18 cellular contexts compared by ENCODE assay signal in genomic region chr6:122620902-122621301, GRCh38. TPM values are rescaled to one million over a fixed set of nuclear protein-coding genes. Genes with fewer than 3 reads are reported as not detected.
A peak's percentile ranks its signal among the peaks of the same experiment; 100 is the strongest.
DNase-seq lines count a peak whose midpoint lies in the region; ATAC-seq and TF ChIP-seq lines count a peak whose summit lies in the region.
"Had no signal": no experiment of that assay in that cellular context is flagged by ENCODE, and none has a peak within 500 bp of the region (broad histone marks: within the 10 kb centered on the region; RNA-seq: fewer than 3 reads in every experiment).

No MANE protein-coding gene starts in this region.

- H3K4me3 Mint-ChIP-seq in GM23338: no peak overlapping the region
- H3K4me3 Mint-ChIP-seq: activated T-helper 1 cell treated with anti-CD3 and anti-CD28 coated beads, Interleukin-12 subunit alpha, Interleukin-12 subunit beta, Interleukin-2, Interleukin-4 antibody, amounts not matched to agents 30 ng/mL and 10 ng/mL and 1 ng/mL, durations not matched to agents 14 hours and 24 hours and 36 hours; H9 had no signal

- no peak for TF ChIP-seq POLR2A in testis (IDR thresholded peaks at IDR 0.05)

- H3K9me2 ChIP-seq in GM23338 (ENCODE audit: insufficient read depth): no peaks in the 10 kb centered on the region

- H3K9me3 ChIP-seq in WERI-Rb-1 (ENCODE audit: severe bottlenecking) (no peaks in the 10 kb centered on the region), testis (no peaks in the 10 kb centered on the region)
- H3K9me3 ChIP-seq: MG63, neutrophil, sigmoid colon had no signal

- no peak overlapping the region for H2AFZ ChIP-seq in GM23338

- peaks cover 10% of the 10 kb centered on the region; the same call in 1 of the 2 replicates for H4K20me1 ChIP-seq in GM23338 (replicated peaks; ENCODE audit: insufficient read depth)

- H3K79me2 ChIP-seq in GM23338 (replicated peaks; ENCODE audit: insufficient read depth): no peaks in the 10 kb centered on the region; the same call in 1 of the 2 replicates

- H3K4me3 ChIP-seq in GM23338 (no peak overlapping the region), WERI-Rb-1 (ENCODE audit: low read depth, low read length) (no peak overlapping the region), testis (no peak overlapping the region)
- H3K4me3 ChIP-seq: MG63, sigmoid colon had no signal

- no peaks in the 10 kb centered on the region for H3K4me1 ChIP-seq in GM23338 (ENCODE audit: insufficient read depth)
- no peaks in the 10 kb centered on the region for H3K4me1 ChIP-seq in testis
- H3K4me1 ChIP-seq: sigmoid colon had no signal

- no peak for TF ChIP-seq CTCF in GM23338 (conservative IDR thresholded peaks at IDR 0.05; ENCODE audit: low read depth in 2 of 2)
- TF ChIP-seq CTCF in WERI-Rb-1 (IDR thresholded peaks at IDR 0.05; ENCODE audit: low read depth, low read length): no peak
- no peak for TF ChIP-seq CTCF in testis (IDR thresholded peaks at IDR 0.05)

- H3K27me3 Mint-ChIP-seq in GM23338 (ENCODE audit: insufficient read depth, low read depth, poor library complexity): no peaks in the 10 kb centered on the region

- 61 to 66% methylated on average over 3 of the region's 3 CpGs for WGBS in testis, 2 donors

- intact Hi-C loops in left colon (cut with DNase I, micrococcal nuclease): no loop called here
- intact Hi-C loops in testis (cut with DNase I; ENCODE audit: low total_unique reads): no loop called here

- H3K36me3 ChIP-seq in GM23338 (ENCODE audit: insufficient read depth) (no peaks in the 10 kb centered on the region), WERI-Rb-1 (peaks cover 4% of the 10 kb centered on the region), testis (ENCODE audit: low read depth, missing control alignments) (no peaks in the 10 kb centered on the region)
- H3K36me3 ChIP-seq: MG63, neutrophil, sigmoid colon had no signal

- H3K4me1 Mint-ChIP-seq in GM23338: peaks cover 14% of the 10 kb centered on the region

- H3K4me2 ChIP-seq in GM23338: no peak overlapping the region

- no peak overlapping the region for H3K27ac ChIP-seq in GM23338 (ENCODE audit: low read depth)
- H3K27ac ChIP-seq in WERI-Rb-1: peak overlapping the region; percentile 66
- no peak overlapping the region for H3K27ac ChIP-seq in testis
- H3K27ac ChIP-seq: neutrophil, sigmoid colon had no signal

- ATAC-seq in GM23338 (no peak), left colon (peak; percentile 52), GM18519 (IDR thresholded peaks at IDR 0.05; ENCODE audit: low FRiP score, unreplicated experiment) (no peak)

- H3K27me3 ChIP-seq in GM23338 (ENCODE audit: insufficient read depth) (no peaks in the 10 kb centered on the region), WERI-Rb-1 (ENCODE audit: insufficient read depth, low read depth, severe bottlenecking) (no peaks in the 10 kb centered on the region), testis (no peaks in the 10 kb centered on the region)
- H3K27me3 ChIP-seq: MG63, sigmoid colon had no signal

- H3K27ac Mint-ChIP-seq in GM23338: peak overlapping the region; percentile 31
- H3K27ac Mint-ChIP-seq: activated T-helper 1 cell treated with anti-CD3 and anti-CD28 coated beads, Interleukin-12 subunit alpha, Interleukin-12 subunit beta, Interleukin-2, Interleukin-4 antibody, amounts not matched to agents 30 ng/mL and 10 ng/mL and 1 ng/mL, durations not matched to agents 14 hours and 24 hours and 36 hours; H9 had no signal

- H3K36me3 Mint-ChIP-seq in GM23338 (ENCODE audit: low read depth): peaks cover 7% of the 10 kb centered on the region

- no peaks in the 10 kb centered on the region for H3F3A ChIP-seq in GM23338 (replicated peaks; ENCODE audit: low read depth)

- H3K9me3 Mint-ChIP-seq in GM23338: no peaks in the 10 kb centered on the region
- H3K9me3 Mint-ChIP-seq: activated T-helper 1 cell treated with anti-CD3 and anti-CD28 coated beads, Interleukin-12 subunit alpha, Interleukin-12 subunit beta, Interleukin-2, Interleukin-4 antibody, amounts not matched to agents 30 ng/mL and 10 ng/mL and 1 ng/mL, durations not matched to agents 14 hours and 24 hours and 36 hours; H9 had no signal

- no peak for DNase-seq in GM23338 (ENCODE audit: low spot score)
- peak; percentile 95 for DNase-seq in NCI-H146 treated with DMSO at 0.1 percent for 48 hours (lab: John Stamatoyannopoulos, UW; ENCODE audit: unreplicated experiment)
- no peak for DNase-seq in WERI-Rb-1
- no peak for DNase-seq in left colon
- DNase-seq in NCI-H187 (lab: John Stamatoyannopoulos, UW): no peak
- DNase-seq in testis: no peak
- DNase-seq: activated CD4-positive, alpha-beta T cell treated with anti-CD3 and anti-CD28 coated beads, Interleukin-2, amount 50 U/mL, for 1 hour; amniotic stem cell; dermis blood vessel endothelial cell; H9; mesendoderm; MG63; Right ventricle myocardium superior; sigmoid colon; T1000 had no signal

TF ChIP-seq in GM23338, 12 proteins besides CTCF, POLR2A, EP300 and RAD21 (continues in another document):
- TF ChIP-seq REST (IDR thresholded peaks at IDR 0.05; ENCODE audit: unreplicated experiment) (no peak), ZNF114 (CRISPR knock-in tag; IDR thresholded peaks at IDR 0.05) (no peak), NANOG (IDR thresholded peaks at IDR 0.05; ENCODE audit: borderline replicate concordance) (no peak), CREB1 (CRISPR knock-in tag; IDR thresholded peaks at IDR 0.05; ENCODE audit: low read depth) (no peak), JUNB (IDR thresholded peaks at IDR 0.05; ENCODE audit: unreplicated experiment) (no peak), EZH2 (IDR thresholded peaks at IDR 0.05; ENCODE audit: low read depth, unreplicated experiment) (no peak), EZH2phosphoT487 (IDR thresholded peaks at IDR 0.05; ENCODE audit: unreplicated experiment) (no peak), POLR2AphosphoS5 (IDR thresholded peaks at IDR 0.05; ENCODE audit: low read depth) (no peak), ETS1 (IDR thresholded peaks at IDR 0.05) (no peak), ZNF331 (CRISPR knock-in tag; IDR thresholded peaks at IDR 0.05; ENCODE audit: low read depth) (no peak)

RNA-seq across cellular contexts. Expression of gene PKIB, which starts 10.7 kb away (rescaled TPM):
- 170 TPM in 2 replicates for total RNA-seq in GM23338 (2014; rRNA removed; shearing (Covaris generic))
- 125 and 128 TPM in 2 replicates for polyA plus RNA-seq in GM23338 (2016; fragmentation: Nextera tagmentation; extraction: Ambion mirVana)
- total RNA-seq in left colon: 100 to 1,000 TPM; 140 to 169 TPM
- total RNA-seq in testis: 1 to 10 TPM; 1.4 to 3.3 TPM
- 5.0 TPM for polyA plus RNA-seq in testis (ENCODE audit: insufficient read depth, low read depth, low replicate concordance)
- total RNA-seq: activated T-helper 1 cell treated with anti-CD3 and anti-CD28 coated beads, Interleukin-12 subunit alpha, Interleukin-12 subunit beta, Interleukin-2, Interleukin-4 antibody, amounts not matched to agents 30 ng/mL and 10 ng/mL and 1 ng/mL, durations not matched to agents 14 hours and 24 hours and 36 hours; dermis blood vessel endothelial cell had no signal

Comparison
In these comparisons a context has a peak if more than half of its experiments do, and no peak if none do; other contexts are left out.
1. RNA of gene PKIB, which starts 10.7 kb away (total RNA-seq): 170 TPM in GM23338 and 140 to 169 TPM in left colon; 1.4 to 3.3 TPM in testis; every median in the first group is over 10 times any median in the second.